8 cellular contexts compared by ENCODE assay signal in genomic region chr11:18650859-18651557, GRCh38. TPM values are rescaled to one million over a fixed set of nuclear protein-coding genes. Genes with fewer than 3 reads are reported as not detected.
DNase-seq lines count a peak whose midpoint lies in the region; ATAC-seq and TF ChIP-seq lines count a peak whose summit lies in the region.

No MANE protein-coding gene starts in this region.

- in situ Hi-C loops in G401 (cut with HindIII; ENCODE audit: low sequenced_read_pairs): no loop called here

- H3K27me3 Mint-ChIP-seq in chondrocyte (ENCODE audit: low read depth): no peaks in the 10 kb centered on the region

- WGBS in right lobe of liver (ENCODE audit: insufficient coverage, low coverage, low lambda C conversion rate, missing lambda C conversion rate): 69% methylated on average over 17 of the region's 19 CpGs

- DNase-seq in G401 (ENCODE audit: low spot score) (peak; percentile 30), RWPE1 (ENCODE audit: low spot score) (no peak), chondrocyte (ENCODE audit: low spot score) (no peak), right lobe of liver (no peak), DMS153 treated with DMSO at 0.1 percent for 48 hours (lab: John Stamatoyannopoulos, UW; ENCODE audit: unreplicated experiment) (no peak), middle frontal gyrus (ENCODE audit: extremely low spot score, low spot score) (no peak)

- ATAC-seq in HG03460 (IDR thresholded peaks at IDR 0.05; ENCODE audit: unreplicated experiment) (peak; percentile 81), right lobe of liver (peak; percentile 46 to 79 (median 64))

- no peaks in the 10 kb centered on the region for H3K4me1 ChIP-seq in right lobe of liver

- intact Hi-C loops in right lobe of liver (cut with DNase I): no loop called here

- TF ChIP-seq CTCF in 22Rv1 (IDR thresholded peaks at IDR 0.05) (peak; percentile 91), RWPE1 (conservative IDR thresholded peaks at IDR 0.05; ENCODE audit: low read depth) (0 out of 2 replicates have a peak, but pooled peaks have one; percentile 25), chondrocyte (IDR thresholded peaks at IDR 0.05) (peak; percentile 78), right lobe of liver (IDR thresholded peaks at IDR 0.05) (peak; percentile 40 to 57 (median 45))

- no peaks in the 10 kb centered on the region for H3K4me1 Mint-ChIP-seq in chondrocyte (ENCODE audit: low read depth)

- H3K36me3 ChIP-seq in right lobe of liver: no peaks in the 10 kb centered on the region

- no peaks in the 10 kb centered on the region for H3K27me3 ChIP-seq in right lobe of liver

- CTCF ChIA-PET in RWPE1 (lab: Yijun Ruan, JAX): interaction anchor here (0.6 to 1.3 kb wide), 6 partner anchors 19 to 111 kb away, joined by 3 to 8 read pairs (median 4); no protein-coding TSS in a partner anchor

- H3K36me3 Mint-ChIP-seq in chondrocyte (ENCODE audit: low read depth): no peaks in the 10 kb centered on the region

- no peak overlapping the region for H3K4me3 ChIP-seq in right lobe of liver

- H3K27ac ChIP-seq in 22Rv1: no peak overlapping the region
- H3K27ac ChIP-seq in RWPE1: no peak overlapping the region
- no peak overlapping the region for H3K27ac ChIP-seq in right lobe of liver

- H3K9me3 ChIP-seq in right lobe of liver: no peaks in the 10 kb centered on the region

- peak overlapping the region; percentile 24 for H3K4me3 Mint-ChIP-seq in chondrocyte (ENCODE audit: unreplicated experiment)

- H3K27ac Mint-ChIP-seq in chondrocyte (ENCODE audit: unreplicated experiment): no peak overlapping the region

- POLR2A ChIA-PET in RWPE1 (lab: Yijun Ruan, JAX; ENCODE audit: low non-redundant PET): no interaction called here

- no peak for TF ChIP-seq POLR2A in right lobe of liver (IDR thresholded peaks at IDR 0.05)

- no peaks in the 10 kb centered on the region for H3K9me3 Mint-ChIP-seq in chondrocyte (ENCODE audit: low read depth)

RNA-seq across cellular contexts. Expression of gene SPTY2D1, which starts 16.9 kb away (rescaled TPM):
- 20.9 and 25.8 TPM in 2 replicates for total RNA-seq in G401 (2014; rRNA removed; shearing (Covaris generic))
- 19.6 to 23.3 TPM (median 20.4 TPM) in 3 replicates for total RNA-seq in chondrocyte
- 10 to 100 TPM in 1 of 6 experiments, 1 to 10 TPM in 5; 6.3 to 14.7 (median 8.4) TPM for total RNA-seq in right lobe of liver

RNA-seq across cellular contexts. Expression of gene TMEM86A, which starts 47.6 kb away (rescaled TPM):
- 0.34 and 0.55 TPM in 2 replicates for total RNA-seq in G401 (2014; rRNA removed; shearing (Covaris generic))
- total RNA-seq in chondrocyte: 3.1 to 3.6 TPM (median 3.5 TPM) in 3 replicates
- total RNA-seq in right lobe of liver: 1 to 10 TPM; 2.0 to 4.9 (median 3.8) TPM

RNA-seq across cellular contexts. Expression of gene MISFA, which starts 51.4 kb away (rescaled TPM):
- total RNA-seq in G401 (2014; rRNA removed; shearing (Covaris generic)): not detected in 2 replicates
- total RNA-seq in chondrocyte: 2.2 to 4.6 TPM (median 4.1 TPM) in 3 replicates
- total RNA-seq in right lobe of liver: 1 to 10 TPM in 3 of 6 experiments, under 1 TPM in 1, not detected in 2; 0.83 to 2.2 (median 1.4) TPM

Comparison
In these comparisons a context has a peak if more than half of its experiments do, and no peak if none do; other contexts are left out.
1. CTCF ChIP-seq: peak in every context shown above with its lines; median percentile 91 in 22Rv1; 78 in chondrocyte; 45 in right lobe of liver; 25 in RWPE1.